ENCODE assay signal across 20 cellular contexts in genomic region chr1:66809736-66810326, GRCh38. TPM values are rescaled to one million over a fixed set of nuclear protein-coding genes. Genes with fewer than 3 reads are reported as not detected.
A peak's percentile ranks its signal among the peaks of the same experiment; 100 is the strongest.
DNase-seq lines count a peak whose midpoint lies in the region; ATAC-seq, FAIRE-seq and TF ChIP-seq lines count a peak whose summit lies in the region.
"Had no signal": no experiment of that assay in that cellular context is flagged by ENCODE, and none has a peak within 500 bp of the region (broad histone marks: within the 10 kb centered on the region; RNA-seq: fewer than 3 reads in every experiment).

No MANE protein-coding gene starts in this region.

- intact Hi-C loops in K562 (cut with micrococcal nuclease) = no loop called here

- H3K4me3 ChIP-seq in K562 = no peak overlapping the region
- H3K4me3 ChIP-seq: SJCRH30, smooth muscle cell had no signal

- H3K4me1 ChIP-seq in K562 (replicated peaks in 1 of 2; ENCODE audit: control insufficient read depth in 2 of 2, insufficient read depth in 2 of 2, low read length in 2 of 2) = no peaks in the 10 kb centered on the region
- H3K4me1 ChIP-seq: SJCRH30 had no signal

- H3K9me3 ChIP-seq in K562 (replicated peaks; ENCODE audit: control insufficient read depth, insufficient read depth, low read depth, low read length) = no peaks in the 10 kb centered on the region
- H3K9me3 ChIP-seq: SJCRH30 had no signal

- H3K27ac ChIP-seq in K562 (ENCODE audit: extremely low read depth, low read depth, low read length) = no peak overlapping the region
- H3K27ac ChIP-seq: SJCRH30 had no signal

- no peak for TF ChIP-seq CTCF in K562 (IDR thresholded peaks at IDR 0.05 in 2 of 3, conservative IDR thresholded peaks at IDR 0.05 in 1 of 3; ENCODE audit: insufficient read depth in 2 of 3, low read depth in 1 of 3, low read length in 3 of 3)

- no peak for ATAC-seq in K562
- ATAC-seq: stimulated activated naive B cell treated with anti-CD40 and anti-IgM and Interleukin-4, amounts not matched to agents 10 μg/mL and 1 μg/mL and 100 μg/mL, for 72 hours had no signal

- no peaks in the 10 kb centered on the region for H3K9me1 ChIP-seq in K562 (ENCODE audit: control insufficient read depth, insufficient read depth, low read length)

- no peaks in the 10 kb centered on the region for H4K20me1 ChIP-seq in K562 (replicated peaks; ENCODE audit: control insufficient read depth, insufficient read depth, low read length)

- BruUV-seq in K562 (replicated peaks; lab: Mats Ljungman, UMichigan) = no TSS peak

- H3K79me2 ChIP-seq in K562 (ENCODE audit: control insufficient read depth, insufficient read depth, low read length) = no peaks in the 10 kb centered on the region

- no peak for TF ChIP-seq EP300 in K562 (IDR thresholded peaks at IDR 0.05; ENCODE audit: low read length)

- no peak overlapping the region for H2AFZ ChIP-seq in K562 (ENCODE audit: low read depth, low read length)

- no peaks in the 10 kb centered on the region for H3K36me3 ChIP-seq in K562 (ENCODE audit: control insufficient read depth, insufficient read depth, low read length)
- H3K36me3 ChIP-seq: SJCRH30 had no signal

- no peaks in the 10 kb centered on the region for H3K27me3 ChIP-seq in K562 (ENCODE audit: control insufficient read depth in 2 of 2, insufficient read depth in 2 of 2, low read length in 2 of 2)
- H3K27me3 ChIP-seq: SJCRH30 had no signal

- WGBS in K562 (ENCODE audit: insufficient coverage, low coverage, missing lambda C conversion rate) = 0% methylated on average over 1 of the region's 1 CpG

- H3K4me2 ChIP-seq in K562 (ENCODE audit: insufficient read depth, low read length) = no peak overlapping the region
- H3K4me2 ChIP-seq: smooth muscle cell had no signal

- in situ Hi-C loops in K562 (cut with MboI) = no loop called here

- POLR2A ChIA-PET in K562 (lab: Yijun Ruan, JAX) = no interaction called here

- TF ChIP-seq RAD21 in K562 (CRISPR knock-in tag; conservative IDR thresholded peaks at IDR 0.05 in 1 of 2, IDR thresholded peaks at IDR 0.05 in 1 of 2) = no peak

- CTCF ChIA-PET in K562 (lab: Yijun Ruan, JAX; ENCODE audit: low intra/inter-chr PET ratio) = interaction anchor here (0.6 kb wide), 1 partner anchor 44 kb away, joined by 3 read pairs; no protein-coding TSS in a partner anchor

- no peak overlapping the region for H3K9ac ChIP-seq in K562 (ENCODE audit: insufficient read depth in 1 of 2, low read depth in 2 of 2, low read length in 2 of 2)

- FAIRE-seq in K562 (lab: Jason Lieb, UNC) = peak; percentile 32
- no peak for FAIRE-seq in GM12892 (lab: Jason Lieb, UNC)

- no peak for TF ChIP-seq POLR2A in K562 (conservative IDR thresholded peaks at IDR 0.05)
- no peak for TF ChIP-seq POLR2A in GM12892 (IDR thresholded peaks at IDR 0.05; ENCODE audit: low read depth, low read length)

- DNase-seq in AG08396 (ENCODE audit: low spot score) (peak; percentile 22), HT1080 (ENCODE audit: low read depth) (peak; percentile 29), K562 (ENCODE audit: extremely low read depth in 1 of 4, low spot score in 3 of 4) (no peak), hepatic stellate cell (ENCODE audit: low spot score) (peak; percentile 3), NCI-H1105 treated with DMSO at 0.1 percent for 48 hours (lab: John Stamatoyannopoulos, UW) (no peak), NCI-H2171 (lab: John Stamatoyannopoulos, UW) (no peak), cerebellar nuclear complex (lab: John Stamatoyannopoulos, UW) (no peak), GM12892 (ENCODE audit: insufficient read length) (no peak)
- DNase-seq: activated CD4-positive, alpha-beta T cell treated with anti-CD3 and anti-CD28 coated beads for 4 hours; activated naive CD4-positive, alpha-beta T cell treated with anti-CD3 and anti-CD28 coated beads, Interleukin-2, amount 50 U/mL, for 16 hours; endodermal cell; H9; head of caudate nucleus; SJCRH30; stimulated activated naive B cell treated with anti-CD40 and anti-IgM and Interleukin-4, amounts not matched to agents 10 μg/mL and 1 μg/mL and 100 μg/mL, for 72 hours; T-helper 9 cell had no signal

TF ChIP-seq in K562, 482 proteins besides CTCF, POLR2A, EP300 and RAD21:
- TF ChIP-seq U2AF1 (optimal IDR thresholded peaks at IDR 0.05; ENCODE audit: low read depth, low read length) (no peak), NR2C1 (IDR thresholded peaks at IDR 0.05) (no peak), NR2C1 (tag; IDR thresholded peaks at IDR 0.05) (no peak), ETS1 (conservative IDR thresholded peaks at IDR 0.05; ENCODE audit: control insufficient read depth, low read depth, low read length) (no peak), TARDBP (IDR thresholded peaks at IDR 0.05) (no peak), ZNF444 (CRISPR knock-in tag; IDR thresholded peaks at IDR 0.05) (no peak), E2F6 (IDR thresholded peaks at IDR 0.05; ENCODE audit: borderline replicate concordance in 1 of 2, extremely low read depth in 1 of 2, insufficient read depth in 1 of 2, insufficient read length in 1 of 2, low read depth in 1 of 2, low read length in 1 of 2, poor library complexity in 1 of 2, severe bottlenecking in 1 of 2) (no peak), ZNF133 (CRISPR knock-in tag; IDR thresholded peaks at IDR 0.05) (no peak)

RNA-seq across cellular contexts. Expression of gene INSL5, which starts 8.8 kb away (rescaled TPM):
- not detected in 2 replicates for total RNA-seq in HT1080 (2014; rRNA removed; shearing (Covaris generic))
- polyA plus RNA-seq in HT1080 (2015; cell fraction: cytosol; rRNA removed) = not detected in 2 replicates
- not detected in 2 replicates for polyA plus RNA-seq in HT1080 (2015; cell fraction: nucleus; rRNA removed)
- total RNA-seq in K562 (2011; cell fraction: chromatin; rRNA removed; ENCODE audit: low replicate concordance) = not detected in 2 replicates
- not detected in 2 replicates for total RNA-seq in K562 (2011; cell fraction: nucleolus; rRNA removed)
- total RNA-seq in K562 (2011; cell fraction: nucleoplasm; rRNA removed) = not detected in 2 replicates
- total RNA-seq in K562 (2014; rRNA removed) = not detected in 2 replicates
- total RNA-seq in K562 (2014; rRNA removed; fragmentation: Illumina TruSeq; extraction: Trizol) = not detected in 2 replicates
- total RNA-seq in K562 (2015; rRNA removed; fragmentation: Illumina TruSeq; extraction: Trizol) = not detected in 2 replicates
- total RNA-seq in K562 (2021) = not detected in 2 replicates
- not detected in 2 replicates for polyA plus RNA-seq in K562 (2011; rRNA removed)
- not detected in 2 replicates for polyA plus RNA-seq in K562 (2011; cell fraction: cytosol; rRNA removed)
- polyA plus RNA-seq in K562 (2011; cell fraction: nucleus; rRNA removed) = not detected in 2 replicates
- not detected in 2 replicates for polyA plus RNA-seq in K562 (2012)
- polyA plus RNA-seq in K562 (2014; fragmentation: Illumina TruSeq; extraction: Trizol) = not detected in 2 replicates
- polyA plus RNA-seq in K562 (2014; fragmentation: Nextera tagmentation; extraction: Ambion mirVana) = not detected
- polyA plus RNA-seq in K562 (2014; rRNA removed) = not detected in 2 replicates
- polyA minus RNA-seq in K562 (2011; rRNA and poly(A)+ RNA removed) = not detected in 2 replicates
- polyA minus RNA-seq in K562 (2011; cell fraction: cytosol; rRNA and poly(A)+ RNA removed) = not detected in 2 replicates
- not detected in 2 replicates for polyA minus RNA-seq in K562 (2011; cell fraction: nucleus; rRNA and poly(A)+ RNA removed)
- polyA plus RNA-seq in GM12892 (2012; ENCODE audit: missing spikeins) = not detected
- total RNA-seq: cardiac septum, endodermal cell, H9, omental fat pad, SJCRH30, smooth muscle cell, ureter had no signal

RNA-seq across cellular contexts. Expression of gene DYNLT5, which starts 57.6 kb away (rescaled TPM):
- total RNA-seq in HT1080 (2014; rRNA removed; shearing (Covaris generic)) = not detected in 2 replicates
- not detected in 2 replicates for polyA plus RNA-seq in HT1080 (2015; cell fraction: cytosol; rRNA removed)
- not detected in 2 replicates for polyA plus RNA-seq in HT1080 (2015; cell fraction: nucleus; rRNA removed)
- not detected in 2 replicates for total RNA-seq in K562 (2011; cell fraction: chromatin; rRNA removed; ENCODE audit: low replicate concordance)
- not detected in 2 replicates for total RNA-seq in K562 (2011; cell fraction: nucleolus; rRNA removed)
- not detected in 2 replicates for total RNA-seq in K562 (2011; cell fraction: nucleoplasm; rRNA removed)
- total RNA-seq in K562 (2014; rRNA removed) (not detected in 2 replicates), K562 (2014; rRNA removed; fragmentation: Illumina TruSeq; extraction: Trizol) (not detected in 2 replicates), K562 (2015; rRNA removed; fragmentation: Illumina TruSeq; extraction: Trizol) (not detected in 2 replicates), K562 (2021) (not detected in 2 replicates)
- polyA plus RNA-seq in K562 (2011; rRNA removed) (not detected in 2 replicates), K562 (2014; fragmentation: Illumina TruSeq; extraction: Trizol) (not detected in 2 replicates), K562 (2014; fragmentation: Nextera tagmentation; extraction: Ambion mirVana) (not detected), K562 (2014; rRNA removed) (not detected in 2 replicates)
- polyA plus RNA-seq in K562 (2011; cell fraction: cytosol; rRNA removed) = not detected in 2 replicates
- not detected in 2 replicates for polyA plus RNA-seq in K562 (2011; cell fraction: nucleus; rRNA removed)
- not detected in 2 replicates for polyA plus RNA-seq in K562 (2012)
- not detected in 2 replicates for polyA minus RNA-seq in K562 (2011; rRNA and poly(A)+ RNA removed)
- polyA minus RNA-seq in K562 (2011; cell fraction: cytosol; rRNA and poly(A)+ RNA removed) = not detected in 2 replicates
- polyA minus RNA-seq in K562 (2011; cell fraction: nucleus; rRNA and poly(A)+ RNA removed) = not detected in 2 replicates
- not detected for polyA plus RNA-seq in GM12892 (2012; ENCODE audit: missing spikeins)
- total RNA-seq: SJCRH30 had no signal
- polyA plus RNA-seq: smooth muscle cell had no signal

Comparison
In these comparisons a context has a peak if more than half of its experiments do, and no peak if none do; other contexts are left out.
1. DNase-seq: peak in AG08396 (single experiment), HT1080 (single experiment) and hepatic stellate cell (single experiment); none in K562 (0 of 4), NCI-H1105 treated with DMSO at 0.1 percent for 48 hours (single experiment), NCI-H2171 (single experiment), cerebellar nuclear complex (0 of 2) and GM12892 (single experiment).